In genomic region chr12:31875609-31875964, GRCh38 we compare ENCODE assay signal across 9 cellular contexts.
A peak's percentile ranks its signal among the peaks of the same experiment; 100 is the strongest.
DNase-seq lines count a peak whose midpoint lies in the region; FAIRE-seq and TF ChIP-seq lines count a peak whose summit lies in the region.
"Had no signal": no experiment of that assay in that cellular context is flagged by ENCODE, and none has a peak within 500 bp of the region (broad histone marks: within the 10 kb centered on the region; RNA-seq: fewer than 3 reads in every experiment).

No MANE protein-coding gene starts in this region.

- no peaks in the 10 kb centered on the region for H3K36me3 ChIP-seq in Loucy (ENCODE audit: insufficient read depth, low read length)
- no peaks in the 10 kb centered on the region for H3K36me3 ChIP-seq in mammary epithelial cell (ENCODE audit: insufficient read depth, low read length)
- H3K36me3 ChIP-seq in osteoblast (ENCODE audit: insufficient read depth, low read length) = no peaks in the 10 kb centered on the region
- H3K36me3 ChIP-seq: neural progenitor cell had no signal

- H3K9me3 Mint-ChIP-seq in Calu3 (ENCODE audit: low read depth, unreplicated experiment) = peaks cover 7% of the 10 kb centered on the region

- H2AFZ ChIP-seq in Loucy (ENCODE audit: low read length) (peak overlapping the region; percentile 77; the same call in 1 of the 2 replicates), mammary epithelial cell (ENCODE audit: low read depth, low read length) (peak overlapping the region; percentile 93), osteoblast (ENCODE audit: low read length) (peak overlapping the region; percentile 89)

- intact Hi-C loops in Calu3 (cut with micrococcal nuclease; ENCODE audit: unreplicated experiment) = no loop called here
- intact Hi-C loops in mammary epithelial cell (cut with micrococcal nuclease) = no loop called here

- FAIRE-seq in urothelium cell line (lab: Jason Lieb, UNC) (no peak), RCC 7860 (lab: Jason Lieb, UNC) (no peak)

- DNase-seq in Calu3 (no peak), mammary epithelial cell (no peak), osteoblast (ENCODE audit: insufficient read length, low spot score, missing footprints) (no peak), urothelium cell line (ENCODE audit: low spot score) (no peak), HCEC 1CT (no peak), RCC 7860 (ENCODE audit: low spot score) (no peak)
- DNase-seq: DMS153 had no signal

- no peaks in the 10 kb centered on the region for H3F3A ChIP-seq in Loucy (ENCODE audit: low read depth)

- H3K9ac ChIP-seq in Loucy (ENCODE audit: low read depth, low read length, poor library complexity, severe bottlenecking) (no peak overlapping the region), mammary epithelial cell (ENCODE audit: insufficient read depth, low read length) (no peak overlapping the region)
- H3K9ac ChIP-seq: neural progenitor cell had no signal

- TF ChIP-seq CTCF in Calu3 (IDR thresholded peaks at IDR 0.05; ENCODE audit: unreplicated experiment) (no peak), Loucy (conservative IDR thresholded peaks at IDR 0.05; ENCODE audit: low read length) (no peak), mammary epithelial cell (conservative IDR thresholded peaks at IDR 0.05 in 1 of 2, IDR thresholded peaks at IDR 0.05 in 1 of 2; ENCODE audit: extremely low read depth in 1 of 2, insufficient read depth in 1 of 2, low read depth in 1 of 2, low read length in 2 of 2) (no peak), osteoblast (IDR thresholded peaks at IDR 0.05; ENCODE audit: extremely low read depth, low read depth, low read length) (no peak)

- H4K20me1 ChIP-seq in Loucy (ENCODE audit: insufficient read depth, low read length, poor library complexity, severe bottlenecking) (no peaks in the 10 kb centered on the region), mammary epithelial cell (ENCODE audit: insufficient read depth, low read length) (no peaks in the 10 kb centered on the region), osteoblast (ENCODE audit: insufficient read depth, low read length) (no peaks in the 10 kb centered on the region)

- CTCF ChIA-PET in Calu3 (lab: Charles Lee) = interaction anchor here (0.7 to 1.4 kb wide), 2 partner anchors 17 to 193 kb away, joined by 3 to 4 read pairs; no protein-coding TSS in a partner anchor
- CTCF ChIA-PET in mammary epithelial cell (lab: Charles Lee; ENCODE audit: low non-redundant PET) = no interaction called here

- H3K27ac ChIP-seq in mammary epithelial cell (ENCODE audit: insufficient read depth, low read depth, low read length) = no peak overlapping the region
- H3K27ac ChIP-seq in osteoblast (ENCODE audit: low read depth, low read length) = no peak overlapping the region
- H3K27ac ChIP-seq: neural progenitor cell had no signal

- H3K79me2 ChIP-seq in Loucy (ENCODE audit: insufficient read depth, low read length) (no peaks in the 10 kb centered on the region), mammary epithelial cell (ENCODE audit: insufficient read depth, low read length) (no peaks in the 10 kb centered on the region), osteoblast (ENCODE audit: insufficient read depth, low read length) (no peaks in the 10 kb centered on the region)

- peak overlapping the region; percentile 88 for H3K27ac Mint-ChIP-seq in Calu3 (ENCODE audit: unreplicated experiment)
- H3K27ac Mint-ChIP-seq: neural progenitor cell had no signal

- in situ Hi-C loops in mammary epithelial cell (cut with MboI; ENCODE audit: low sequenced_read_pairs in 2 of 2) = no loop called here

- BruUV-seq in Calu3 (replicated peaks; lab: Mats Ljungman, UMichigan) (no TSS peak), mammary epithelial cell (replicated peaks; lab: Mats Ljungman, UMichigan) (no TSS peak)

- H3K4me2 ChIP-seq in Loucy (ENCODE audit: low read depth, low read length, poor library complexity, severe bottlenecking) (peak overlapping the region; percentile 45), mammary epithelial cell (ENCODE audit: insufficient read depth, low read depth, low read length) (no peak overlapping the region), osteoblast (ENCODE audit: insufficient read depth, low read length) (no peak overlapping the region)
- H3K4me2 ChIP-seq: neural progenitor cell had no signal

- dilution Hi-C loops in mammary epithelial cell (cut with HindIII; ENCODE audit: low sequenced_read_pairs) = no loop called here

- H3K9me3 ChIP-seq in Loucy (ENCODE audit: insufficient read depth, low read depth, low read length) (no peaks in the 10 kb centered on the region), mammary epithelial cell (replicated peaks; ENCODE audit: insufficient read depth, low read length) (no peaks in the 10 kb centered on the region), osteoblast (ENCODE audit: low read depth, low read length) (no peaks in the 10 kb centered on the region)

- H3K27me3 ChIP-seq in Loucy (ENCODE audit: insufficient read depth, low read length, poor library complexity, severe bottlenecking) (no peaks in the 10 kb centered on the region), mammary epithelial cell (ENCODE audit: insufficient read depth, low read length) (no peaks in the 10 kb centered on the region), osteoblast (ENCODE audit: insufficient read depth, low read length) (no peaks in the 10 kb centered on the region)
- H3K27me3 ChIP-seq: neural progenitor cell had no signal

- H3K36me3 Mint-ChIP-seq in Calu3 (ENCODE audit: insufficient read depth, unreplicated experiment) = no peaks in the 10 kb centered on the region
- H3K36me3 Mint-ChIP-seq: neural progenitor cell had no signal

- H3K4me3 ChIP-seq in Loucy (ENCODE audit: low read length, poor library complexity, severe bottlenecking) = no peak overlapping the region
- H3K4me3 ChIP-seq in mammary epithelial cell (replicated peaks in 1 of 3; ENCODE audit: insufficient read depth in 1 of 3, low read depth in 2 of 3, low read length in 3 of 3) = no peak overlapping the region
- H3K4me3 ChIP-seq in osteoblast (ENCODE audit: insufficient read depth, low read length) = no peak overlapping the region
- H3K4me3 ChIP-seq: neural progenitor cell had no signal

- H3K4me1 ChIP-seq in Loucy (ENCODE audit: insufficient read depth, low read length, poor library complexity, severe bottlenecking) (peaks cover 31% of the 10 kb centered on the region), mammary epithelial cell (ENCODE audit: insufficient read depth, low read length) (peaks cover 3% of the 10 kb centered on the region), osteoblast (ENCODE audit: insufficient read depth, low read length) (peaks cover 3% of the 10 kb centered on the region)
- H3K4me1 ChIP-seq: neural progenitor cell had no signal

- H3K27me3 Mint-ChIP-seq in Calu3 (ENCODE audit: unreplicated experiment) = no peaks in the 10 kb centered on the region

- 89% methylated on average over 8 of the region's 8 CpGs for WGBS in mammary epithelial cell (ENCODE audit: low coverage, missing lambda C conversion rate)

- no peak overlapping the region for H3K4me3 Mint-ChIP-seq in Calu3 (ENCODE audit: low read depth, unreplicated experiment)
- H3K4me3 Mint-ChIP-seq: neural progenitor cell had no signal

- H3K9me2 ChIP-seq in Loucy (replicated peaks; ENCODE audit: low read depth, low read length) = no peaks in the 10 kb centered on the region

- peaks cover 15% of the 10 kb centered on the region for H3K4me1 Mint-ChIP-seq in Calu3 (ENCODE audit: low read depth, unreplicated experiment)
